8 cellular contexts compared by ENCODE assay signal in genomic region chr14:76811561-76811960, GRCh38. TPM values are rescaled to one million over a fixed set of nuclear protein-coding genes. Genes with fewer than 3 reads are reported as not detected.
A peak's percentile ranks its signal among the peaks of the same experiment; 100 is the strongest.
DNase-seq lines count a peak whose midpoint lies in the region; ATAC-seq and TF ChIP-seq lines count a peak whose summit lies in the region.

No MANE protein-coding gene starts in this region.

- POLR2A ChIA-PET in AG04449 (lab: Yijun Ruan, JAX): interaction anchor here (1.0 kb wide), 1 partner anchor 102 kb away, joined by 4 read pairs; no protein-coding TSS in a partner anchor

- peak overlapping the region; percentile 75 for H3K4me3 ChIP-seq in AG04449 (ENCODE audit: low read depth, low read length)
- H3K4me3 ChIP-seq in mucosa of stomach (ENCODE audit: low read length): peak overlapping the region; percentile 23

- H3K9ac ChIP-seq in mucosa of stomach (ENCODE audit: low read length): peak overlapping the region; percentile 82

- peak overlapping the region; percentile 87 to 98 (median 94) for H3K4me3 Mint-ChIP-seq in IgD-negative memory B cell
- H3K4me3 Mint-ChIP-seq in central memory CD8-positive, alpha-beta T cell: peak overlapping the region; percentile 92

- no peaks in the 10 kb centered on the region for H3K27me3 ChIP-seq in mucosa of stomach (ENCODE audit: control insufficient read depth, insufficient read depth, low read length)

- H3K27ac Mint-ChIP-seq in IgD-negative memory B cell: peak overlapping the region; percentile 90 to 97 (median 95)
- peak overlapping the region; percentile 46 for H3K27ac Mint-ChIP-seq in central memory CD8-positive, alpha-beta T cell (ENCODE audit: low read depth)

- no peak for ATAC-seq in central memory CD8-positive, alpha-beta T cell (replicated peaks; ENCODE audit: extremely low read depth, poor library complexity, severe bottlenecking)
- no peak for ATAC-seq in GM19395 (IDR thresholded peaks at IDR 0.05; ENCODE audit: unreplicated experiment)
- ATAC-seq in HG02970 (IDR thresholded peaks at IDR 0.05; ENCODE audit: low FRiP score, unreplicated experiment): no peak

- peaks cover 5% of the 10 kb centered on the region for H3K36me3 Mint-ChIP-seq in IgD-negative memory B cell
- peaks cover 27% of the 10 kb centered on the region for H3K36me3 Mint-ChIP-seq in central memory CD8-positive, alpha-beta T cell (ENCODE audit: insufficient read depth)

- CTCF ChIA-PET in AG04449 (lab: Yijun Ruan, JAX): interaction anchor here (0.6 to 8.3 kb wide), 14 partner anchors 9 to 1102 kb away, joined by 3 to 96 read pairs (median 4); partner anchors contain the start of gene LRRC74A

- no peaks in the 10 kb centered on the region for H3K36me3 ChIP-seq in mucosa of stomach (ENCODE audit: control insufficient read depth, insufficient read depth, low read length)

- no peaks in the 10 kb centered on the region for H3K27me3 Mint-ChIP-seq in IgD-negative memory B cell
- no peaks in the 10 kb centered on the region for H3K27me3 Mint-ChIP-seq in central memory CD8-positive, alpha-beta T cell

- H3K9me3 Mint-ChIP-seq in IgD-negative memory B cell: no peaks in the 10 kb centered on the region
- no peaks in the 10 kb centered on the region for H3K9me3 Mint-ChIP-seq in central memory CD8-positive, alpha-beta T cell

- no peak for DNase-seq in AG04449 (ENCODE audit: low read depth, low spot score)
- DNase-seq in central memory CD8-positive, alpha-beta T cell (ENCODE audit: low spot score in 2 of 2): no peak
- DNase-seq in NCI-H2171 treated with DMSO at 0.1 percent for 48 hours (lab: John Stamatoyannopoulos, UW): no peak
- DNase-seq in mesenteric fat pad (ENCODE audit: low spot score): no peak

- H3K4me1 ChIP-seq in mucosa of stomach (ENCODE audit: control insufficient read depth, insufficient read depth, low read length): peaks cover 9% of the 10 kb centered on the region

- H3K9me3 ChIP-seq in mucosa of stomach (ENCODE audit: control insufficient read depth, low read length): no peaks in the 10 kb centered on the region

- no peak for TF ChIP-seq CTCF in AG04449 (IDR thresholded peaks at IDR 0.05; ENCODE audit: insufficient read depth, low read length, missing control alignments)

- peaks cover 19 to 23% (median 21%) of the 10 kb centered on the region in 3 donors for H3K4me1 Mint-ChIP-seq in IgD-negative memory B cell
- peaks cover 39% of the 10 kb centered on the region for H3K4me1 Mint-ChIP-seq in central memory CD8-positive, alpha-beta T cell

RNA-seq across cellular contexts. Expression of gene ANGEL1, which starts 1.1 kb away (rescaled TPM):
- polyA plus RNA-seq in IgD-negative memory B cell: 20.7 TPM
- 21.9 TPM for total RNA-seq in mesenteric fat pad

RNA-seq across cellular contexts. Expression of gene LRRC74A, which starts 14.6 kb away (rescaled TPM):
- polyA plus RNA-seq in IgD-negative memory B cell: not detected
- total RNA-seq in mesenteric fat pad: not detected

RNA-seq across cellular contexts. Expression of gene VASH1, which starts 50.3 kb away (rescaled TPM):
- polyA plus RNA-seq in IgD-negative memory B cell: 0.70 TPM
- 12.9 TPM for total RNA-seq in mesenteric fat pad
